Comparison of ENCODE assay signal across 8 cellular contexts in genomic region chr2:58427572-58428285, GRCh38.
DNase-seq lines count a peak whose midpoint lies in the region; ATAC-seq and TF ChIP-seq lines count a peak whose summit lies in the region.

No MANE protein-coding gene starts in this region.

- H3K27ac Mint-ChIP-seq in nephron, result peak overlapping the region; percentile 91 to 95 (median 91)

- no peak for TF ChIP-seq POLR2A in esophagus squamous epithelium (IDR thresholded peaks at IDR 0.05)

- peaks cover 9 to 15% (median 13%) of the 10 kb centered on the region in 3 donors for H3K4me1 ChIP-seq in esophagus squamous epithelium

- no peak overlapping the region for H3K27ac ChIP-seq in esophagus squamous epithelium

- H3K4me3 Mint-ChIP-seq in nephron, result peak overlapping the region; percentile 89 to 96 (median 93)

- 0 to 1% methylated on average over 15 to 32 of the region's 33 CpGs for WGBS in esophagus squamous epithelium, 2 donors

- H3K27me3 Mint-ChIP-seq in nephron (ENCODE audit: low read depth), result no peaks in the 10 kb centered on the region

- no peaks in the 10 kb centered on the region for H3K9me3 Mint-ChIP-seq in nephron

- no peaks in the 10 kb centered on the region for H3K36me3 Mint-ChIP-seq in nephron (ENCODE audit: low read depth)

- TF ChIP-seq CTCF in esophagus squamous epithelium (IDR thresholded peaks at IDR 0.05) (no peak), nephron (IDR thresholded peaks at IDR 0.05; ENCODE audit: unreplicated experiment in 3 of 3) (no peak)

- intact Hi-C loops in esophagus squamous epithelium (cut with DNase I), result no loop called here

- peaks cover 9% of the 10 kb centered on the region for H3K4me1 Mint-ChIP-seq in nephron

- POLR2A ChIA-PET in HEK293T (lab: Yijun Ruan, JAX), result interaction anchor here (0.8 to 1.6 kb wide), 2 partner anchors 187 to 381 kb away, joined by 4 to 6 read pairs; partner anchors contain the start of genes FANCL and VRK2

- H3K9me3 ChIP-seq in esophagus squamous epithelium, result no peaks in the 10 kb centered on the region

- CTCF ChIA-PET in HEK293T (lab: Yijun Ruan, JAX), result interaction anchor here (0.5 kb wide), 1 partner anchor 705 kb away, joined by 3 read pairs; no protein-coding TSS in a partner anchor

- H3K36me3 ChIP-seq in esophagus squamous epithelium, result no peaks in the 10 kb centered on the region

- H3K4me3 ChIP-seq in esophagus squamous epithelium, result peak overlapping the region; percentile 9 to 57 (median 30)

- ATAC-seq in HG03469 (IDR thresholded peaks at IDR 0.05; ENCODE audit: unreplicated experiment) (no peak), GM21786 (IDR thresholded peaks at IDR 0.05; ENCODE audit: unreplicated experiment) (no peak)

- H3K27me3 ChIP-seq in esophagus squamous epithelium, result peaks cover 0 to 54% (median 2%) of the 10 kb centered on the region in 4 donors

- peak; percentile 50 for DNase-seq in COR-L47 (lab: John Stamatoyannopoulos, UW)
- DNase-seq in HEK293T (ENCODE audit: extremely low spot score), result peak; percentile 19
- DNase-seq in SK-N-DZ (ENCODE audit: low spot score), result peak; percentile 40
- DNase-seq in esophagus squamous epithelium (lab: John Stamatoyannopoulos, UW), result no peak
- no peak for DNase-seq in effector CD8-positive, alpha-beta T cell (lab: John Stamatoyannopoulos, UW)

TF ChIP-seq in HEK293T, 16 proteins besides CTCF, POLR2A, EP300 and RAD21:
- TF ChIP-seq FOXM1 (IDR thresholded peaks at IDR 0.05; ENCODE audit: borderline replicate concordance) (no peak), L3MBTL2 (conservative IDR thresholded peaks at IDR 0.05) (peak; percentile 70)

Comparison
In these comparisons a context has a peak if more than half of its experiments do, and no peak if none do; other contexts are left out.
1. DNase-seq: peak in COR-L47 (single experiment), HEK293T (single experiment) and SK-N-DZ (single experiment); none in esophagus squamous epithelium (single experiment) and effector CD8-positive, alpha-beta T cell (single experiment).